ENCODE assay signal across 8 cellular contexts in the genomic region with DNA sequence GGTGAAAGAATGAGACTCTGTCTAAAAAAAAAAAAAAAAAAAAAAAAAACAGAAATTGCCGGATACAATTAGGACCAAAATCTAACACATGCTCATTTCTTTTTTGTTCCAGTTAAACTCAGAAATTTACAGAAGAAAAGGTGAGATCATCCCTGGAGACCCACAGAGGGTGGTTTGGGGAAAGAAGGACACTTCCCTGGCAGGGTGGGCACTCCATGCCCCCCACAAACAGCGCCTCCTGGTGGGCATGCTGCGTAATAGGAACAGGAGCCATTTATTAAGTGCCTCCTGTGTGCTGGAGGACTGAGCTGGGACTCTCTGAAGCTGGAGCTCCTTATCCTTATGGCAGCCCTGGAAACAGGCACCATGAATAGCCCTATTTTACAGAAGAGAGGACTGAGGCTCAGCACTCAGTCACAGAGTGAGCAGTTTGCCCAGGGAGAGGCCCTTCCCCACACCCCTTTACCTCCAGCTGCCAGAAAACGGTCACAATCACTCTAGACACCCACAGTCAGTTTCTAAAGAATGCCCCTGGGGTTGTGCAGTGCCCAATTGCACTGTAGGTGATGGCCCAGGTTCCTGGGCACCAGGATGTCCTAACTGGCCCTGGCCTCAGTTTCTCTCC. TPM values are rescaled to one million over a fixed set of nuclear protein-coding genes. Genes with fewer than 3 reads are reported as not detected.
DNase-seq lines count a peak whose midpoint lies in the region; ATAC-seq and TF ChIP-seq lines count a peak whose summit lies in the region.

No MANE protein-coding gene starts in this region.

- H3K27me3 ChIP-seq in Caco-2 (replicated peaks; ENCODE audit: control insufficient read depth, insufficient read depth, low read length) (no peaks in the 10 kb centered on the region), mesenchymal stem cell (ENCODE audit: control insufficient read depth in 1 of 2, insufficient read depth in 1 of 2, low read length in 2 of 2) (no peaks in the 10 kb centered on the region)

- ATAC-seq in activated naive CD8-positive, alpha-beta T cell treated with anti-CD3 and anti-CD28 coated beads, Interleukin-2, amount 10 ng/mL, durations not matched to agents 7 days and 5 days (ENCODE audit: low read depth): no peak
- ATAC-seq in GM19035 (IDR thresholded peaks at IDR 0.05; ENCODE audit: unreplicated experiment): no peak

- DNase-seq in Caco-2: peak in 1 of 2 experiments; percentile 32
- peak; percentile 65 for DNase-seq in activated naive CD8-positive, alpha-beta T cell treated with anti-CD3 and anti-CD28 coated beads, Interleukin-2, amount 10 ng/mL, durations not matched to agents 7 days and 5 days
- peak; percentile 39 for DNase-seq in mesenchymal stem cell
- DNase-seq in cerebellar nuclear complex (lab: John Stamatoyannopoulos, UW): no peak
- no peak for DNase-seq in GOT3 (lab: John Stamatoyannopoulos, UW)
- DNase-seq in NCI-H446 treated with DMSO at 0.1 percent for 48 hours (lab: John Stamatoyannopoulos, UW): no peak

- H3K4me3 Mint-ChIP-seq in Caco-2 (ENCODE audit: unreplicated experiment) (no peak overlapping the region), IgD-negative memory B cell (peak overlapping the region in 1 of 4 donors; percentile 49)
- H3K4me3 Mint-ChIP-seq in activated naive CD8-positive, alpha-beta T cell treated with anti-CD3 and anti-CD28 coated beads, Interleukin-2, amount 10 ng/mL, durations not matched to agents 7 days and 5 days: no peak overlapping the region

- POLR2A ChIA-PET in Caco-2 (lab: Charles Lee): interaction anchor here (0.6 to 0.8 kb wide), 2 partner anchors 14 to 22 kb away, joined by 3 to 7 read pairs; partner anchors contain the start of gene TMED1
- POLR2A ChIA-PET in activated naive CD8-positive, alpha-beta T cell treated with anti-CD3 and anti-CD28 coated beads, Interleukin-2, amount 10 ng/mL, durations not matched to agents 7 days and 5 days (lab: Charles Lee): interaction anchor here (0.6 kb wide), 1 partner anchor 9 kb away, joined by 4 read pairs; no protein-coding TSS in a partner anchor

- H3K36me3 Mint-ChIP-seq in Caco-2 (ENCODE audit: insufficient read depth, unreplicated experiment): no peaks in the 10 kb centered on the region
- H3K36me3 Mint-ChIP-seq in IgD-negative memory B cell: no peaks in the 10 kb centered on the region
- no peaks in the 10 kb centered on the region for H3K36me3 Mint-ChIP-seq in activated naive CD8-positive, alpha-beta T cell treated with anti-CD3 and anti-CD28 coated beads, Interleukin-2, amount 10 ng/mL, durations not matched to agents 7 days and 5 days

- no peak overlapping the region for H3K23ac ChIP-seq in mesenchymal stem cell (ENCODE audit: low read length in 2 of 2)

- no peak overlapping the region for H4K91ac ChIP-seq in mesenchymal stem cell (ENCODE audit: low read length)

- no peak overlapping the region for H3K4me2 ChIP-seq in mesenchymal stem cell (ENCODE audit: low read length, poor library complexity, severe bottlenecking)

- no peak overlapping the region for H2BK5ac ChIP-seq in mesenchymal stem cell (ENCODE audit: low read depth, low read length, poor library complexity, severe bottlenecking)

- H2BK120ac ChIP-seq in mesenchymal stem cell (ENCODE audit: low read depth, low read length): no peak overlapping the region

- no peak overlapping the region for H4K8ac ChIP-seq in mesenchymal stem cell (ENCODE audit: low read length)

- H3K9me3 Mint-ChIP-seq in Caco-2 (ENCODE audit: unreplicated experiment) (no peaks in the 10 kb centered on the region), IgD-negative memory B cell (no peaks in the 10 kb centered on the region)
- H3K9me3 Mint-ChIP-seq in activated naive CD8-positive, alpha-beta T cell treated with anti-CD3 and anti-CD28 coated beads, Interleukin-2, amount 10 ng/mL, durations not matched to agents 7 days and 5 days: no peaks in the 10 kb centered on the region

- H3K4ac ChIP-seq in mesenchymal stem cell (ENCODE audit: low read depth in 1 of 2, low read length in 2 of 2): no peak overlapping the region

- no TSS peak for BruUV-seq in Caco-2 (replicated peaks; lab: Mats Ljungman, UMichigan)

- H2BK12ac ChIP-seq in mesenchymal stem cell (ENCODE audit: low read length in 2 of 2): peak overlapping the region in 1 of 2 experiments; percentile 42

- TF ChIP-seq CTCF in Caco-2 (IDR thresholded peaks at IDR 0.05; ENCODE audit: insufficient read depth in 1 of 2, low read depth in 1 of 2, low read length in 1 of 2, severe bottlenecking in 1 of 2, unreplicated experiment in 1 of 2): peak; percentile 51 to 68

- no peaks in the 10 kb centered on the region for H3K36me3 ChIP-seq in Caco-2 (ENCODE audit: control insufficient read depth, insufficient read depth, low read length)
- H3K36me3 ChIP-seq in mesenchymal stem cell (ENCODE audit: control insufficient read depth in 1 of 2, insufficient read depth in 2 of 2, low read depth in 1 of 2, low read length in 2 of 2): no peaks in the 10 kb centered on the region

- no peak overlapping the region for H2BK15ac ChIP-seq in mesenchymal stem cell (ENCODE audit: low read depth, poor library complexity, severe bottlenecking)

- H3K27ac ChIP-seq in mesenchymal stem cell (ENCODE audit: low read length, poor library complexity, severe bottlenecking): no peak overlapping the region

- H3K27me3 Mint-ChIP-seq in Caco-2 (ENCODE audit: insufficient read depth, unreplicated experiment): no peaks in the 10 kb centered on the region
- no peaks in the 10 kb centered on the region for H3K27me3 Mint-ChIP-seq in IgD-negative memory B cell
- H3K27me3 Mint-ChIP-seq in activated naive CD8-positive, alpha-beta T cell treated with anti-CD3 and anti-CD28 coated beads, Interleukin-2, amount 10 ng/mL, durations not matched to agents 7 days and 5 days: no peaks in the 10 kb centered on the region

- H3K18ac ChIP-seq in mesenchymal stem cell (ENCODE audit: low read depth in 1 of 2, low read length in 2 of 2): no peak overlapping the region

- CTCF ChIA-PET in Caco-2 (lab: Charles Lee): interaction anchor here (0.5 to 1.7 kb wide), 6 partner anchors 9 to 141 kb away, joined by 3 to 7 read pairs (median 6); partner anchors contain the start of genes CARM1, DNM2 and TMED1

- no peak overlapping the region for H2AK5ac ChIP-seq in mesenchymal stem cell (ENCODE audit: low read length, severe bottlenecking)

- H3K4me1 ChIP-seq in Caco-2 (no peaks in the 10 kb centered on the region), mesenchymal stem cell (ENCODE audit: control insufficient read depth, insufficient read depth, low read depth, low read length) (peaks cover 5% of the 10 kb centered on the region)

- H3K14ac ChIP-seq in mesenchymal stem cell (ENCODE audit: low read length in 2 of 2): no peak overlapping the region

- intact Hi-C loops in Caco-2 (cut with micrococcal nuclease; ENCODE audit: unreplicated experiment): no loop called here

- H3K4me1 Mint-ChIP-seq in Caco-2 (ENCODE audit: low read depth, unreplicated experiment) (no peaks in the 10 kb centered on the region), IgD-negative memory B cell (peaks cover 3 to 5% (median 5%) of the 10 kb centered on the region in 3 donors)
- H3K4me1 Mint-ChIP-seq in activated naive CD8-positive, alpha-beta T cell treated with anti-CD3 and anti-CD28 coated beads, Interleukin-2, amount 10 ng/mL, durations not matched to agents 7 days and 5 days: peaks cover 4% of the 10 kb centered on the region

- H3K4me3 ChIP-seq in Caco-2 (ENCODE audit: low read depth, low read length) (no peak overlapping the region), mesenchymal stem cell (ENCODE audit: insufficient read depth in 1 of 2, low read depth in 1 of 2, low read length in 2 of 2) (no peak overlapping the region)

- peak overlapping the region; percentile 61 for H2AFZ ChIP-seq in mesenchymal stem cell (ENCODE audit: low read depth, low read length)

- no peaks in the 10 kb centered on the region for H3K79me1 ChIP-seq in mesenchymal stem cell (replicated peaks; ENCODE audit: low read length, poor library complexity, severe bottlenecking)

- peak overlapping the region; percentile 33 for H3K9ac ChIP-seq in mesenchymal stem cell (ENCODE audit: low read length)

- H3K9me3 ChIP-seq in Caco-2 (no peaks in the 10 kb centered on the region), mesenchymal stem cell (ENCODE audit: control insufficient read depth, low read length) (no peaks in the 10 kb centered on the region)

- no peak overlapping the region for H3K27ac Mint-ChIP-seq in Caco-2 (ENCODE audit: unreplicated experiment)
- peak overlapping the region; percentile 39 to 53 (median 50) for H3K27ac Mint-ChIP-seq in IgD-negative memory B cell
- H3K27ac Mint-ChIP-seq in activated naive CD8-positive, alpha-beta T cell treated with anti-CD3 and anti-CD28 coated beads, Interleukin-2, amount 10 ng/mL, durations not matched to agents 7 days and 5 days: no peak overlapping the region

- WGBS in mesenchymal stem cell: 33% methylated on average over 3 of the region's 4 CpGs

RNA-seq across cellular contexts. Expression of gene C19orf38, which starts 10.1 kb away (rescaled TPM):
- 0.61 and 1.1 TPM in 2 replicates for total RNA-seq in Caco-2 (2022)
- 6.5 TPM for polyA plus RNA-seq in IgD-negative memory B cell
- total RNA-seq in activated naive CD8-positive, alpha-beta T cell treated with anti-CD3 and anti-CD28 coated beads, Interleukin-2, amount 10 ng/mL, durations not matched to agents 7 days and 5 days: 1 to 10 TPM; 1.9 to 2.2 TPM
- polyA plus RNA-seq in mesenchymal stem cell (2013, experiment 1 of 2): not detected
- not detected for polyA plus RNA-seq in mesenchymal stem cell (2013, experiment 2 of 2)

RNA-seq across cellular contexts. Expression of gene CARM1, which starts 13.0 kb away (rescaled TPM):
- 97.9 and 98.4 TPM in 2 replicates for total RNA-seq in Caco-2 (2022)
- 1.4 TPM for polyA plus RNA-seq in IgD-negative memory B cell
- total RNA-seq in activated naive CD8-positive, alpha-beta T cell treated with anti-CD3 and anti-CD28 coated beads, Interleukin-2, amount 10 ng/mL, durations not matched to agents 7 days and 5 days: 10 to 100 TPM; 28.3 to 31.5 TPM
- polyA plus RNA-seq in mesenchymal stem cell (2013, experiment 1 of 2): 83.5 TPM
- 82.1 TPM for polyA plus RNA-seq in mesenchymal stem cell (2013, experiment 2 of 2)

RNA-seq across cellular contexts. Expression of gene TMED1, which starts 22.3 kb away (rescaled TPM):
- total RNA-seq in Caco-2 (2022): 38.2 and 41.4 TPM in 2 replicates
- polyA plus RNA-seq in IgD-negative memory B cell: 26.9 TPM
- total RNA-seq in activated naive CD8-positive, alpha-beta T cell treated with anti-CD3 and anti-CD28 coated beads, Interleukin-2, amount 10 ng/mL, durations not matched to agents 7 days and 5 days: 10 to 100 TPM in 1 of 2 experiments, 1 to 10 TPM in 1; 8.6 to 11.8 TPM
- 28.5 TPM for polyA plus RNA-seq in mesenchymal stem cell (2013, experiment 1 of 2)
- 29.7 TPM for polyA plus RNA-seq in mesenchymal stem cell (2013, experiment 2 of 2)

Comparison
In these comparisons a context has a peak if more than half of its experiments do, and no peak if none do; other contexts are left out.
1. DNase-seq: peak in activated naive CD8-positive, alpha-beta T cell treated with anti-CD3 and anti-CD28 coated beads, Interleukin-2, amount 10 ng/mL, durations not matched to agents 7 days and 5 days (single experiment) and mesenchymal stem cell (single experiment); none in cerebellar nuclear complex (0 of 2), GOT3 (single experiment) and NCI-H446 treated with DMSO at 0.1 percent for 48 hours (single experiment).
2. H3K27ac Mint-ChIP-seq: peak in IgD-negative memory B cell (3 of 3); none in Caco-2 (single experiment) and activated naive CD8-positive, alpha-beta T cell treated with anti-CD3 and anti-CD28 coated beads, Interleukin-2, amount 10 ng/mL, durations not matched to agents 7 days and 5 days (single experiment).